In the genomic region with DNA sequence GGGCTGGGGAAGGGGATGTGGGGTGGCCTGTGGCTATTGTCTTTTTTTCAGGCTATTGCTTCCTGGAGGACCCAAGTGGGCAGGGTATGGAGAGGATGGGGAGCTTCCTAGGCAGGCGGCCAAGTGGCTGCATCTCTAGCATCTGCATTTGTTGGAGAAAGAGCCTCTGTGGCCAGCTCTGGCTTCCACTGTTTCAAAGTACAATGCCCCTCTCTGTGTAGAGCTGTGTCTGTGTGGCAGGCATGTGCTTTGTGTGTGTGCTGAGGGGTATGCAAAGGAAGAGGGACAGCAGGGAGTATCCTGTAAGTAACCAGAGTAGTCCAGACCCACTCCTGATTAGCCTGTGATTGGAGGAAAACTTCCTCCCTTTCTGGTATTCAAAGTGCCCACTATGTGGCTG, we compare ENCODE assay signal across 1 cellular context.
TF ChIP-seq lines count a peak whose summit lies in the region.

No MANE protein-coding gene starts in this region.

TF ChIP-seq in GM12891, 5 proteins besides CTCF, POLR2A, EP300 and RAD21:
- TF ChIP-seq PAX5 (IDR thresholded peaks at IDR 0.05; ENCODE audit: insufficient read depth, low read length, severe bottlenecking) (no peak), POU2F2 (IDR thresholded peaks at IDR 0.05; ENCODE audit: low read depth, low read length) (no peak), SPI1 (IDR thresholded peaks at IDR 0.05; ENCODE audit: low read depth, low read length) (no peak), TAF1 (IDR thresholded peaks at IDR 0.05; ENCODE audit: low read depth, low read length) (no peak), POLR2AphosphoS5 (IDR thresholded peaks at IDR 0.05; ENCODE audit: low read depth, low read length) (no peak)
